19 cellular contexts compared by ENCODE assay signal in the genomic region with DNA sequence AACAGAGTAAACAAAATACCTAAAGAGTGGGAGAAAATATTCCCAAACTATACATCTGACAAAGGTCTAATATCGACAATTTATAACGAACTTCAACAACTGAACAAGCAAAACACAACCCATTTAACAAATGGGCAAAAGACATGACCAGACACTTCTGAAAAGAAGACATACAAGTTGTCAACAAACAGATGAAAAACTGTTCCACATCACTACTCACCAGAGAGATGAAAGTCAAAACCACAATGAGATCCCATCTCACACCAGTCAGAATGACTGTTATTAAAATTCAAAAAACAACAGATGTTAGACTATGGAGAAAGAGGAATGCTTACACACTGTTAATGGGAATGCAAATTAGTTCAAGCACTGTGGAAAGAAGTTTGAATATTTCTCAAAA.
DNase-seq lines count a peak whose midpoint lies in the region; ATAC-seq, FAIRE-seq and TF ChIP-seq lines count a peak whose summit lies in the region.
"Had no signal": no experiment of that assay in that cellular context is flagged by ENCODE, and none has a peak within 500 bp of the region (broad histone marks: within the 10 kb centered on the region; RNA-seq: fewer than 3 reads in every experiment).

No MANE protein-coding gene starts in this region.

- peak; percentile 42 for ATAC-seq in HG03469 (IDR thresholded peaks at IDR 0.05; ENCODE audit: unreplicated experiment)

- DNase-seq in GM19239 (ENCODE audit: insufficient read length, low spot score) (no peak), NCI-H526 treated with DMSO at 0.1 percent for 48 hours (lab: John Stamatoyannopoulos, UW) (peak; percentile 78), SIG-M5 (lab: John Stamatoyannopoulos, UW) (no peak), Caco-2 (no peak), glutamatergic neuron (no peak), NCI-H1105 (lab: John Stamatoyannopoulos, UW) (no peak)
- DNase-seq: ACHN; Calu3; CD4-positive, alpha-beta memory T cell; DMS53; DND-41; H9 had no signal

- no peaks in the 10 kb centered on the region for H3K36me3 Mint-ChIP-seq in Caco-2 (ENCODE audit: insufficient read depth, unreplicated experiment)
- H3K36me3 Mint-ChIP-seq in glutamatergic neuron (ENCODE audit: unreplicated experiment) = no peaks in the 10 kb centered on the region
- H3K36me3 Mint-ChIP-seq: CD14-positive monocyte; CD4-positive, alpha-beta memory T cell had no signal

- CTCF ChIA-PET in Caco-2 (lab: Charles Lee) = no interaction called here

- POLR2A ChIA-PET in Caco-2 (lab: Charles Lee) = no interaction called here

- H3K27me3 Mint-ChIP-seq in Caco-2 (ENCODE audit: insufficient read depth, unreplicated experiment) = no peaks in the 10 kb centered on the region
- no peaks in the 10 kb centered on the region for H3K27me3 Mint-ChIP-seq in glutamatergic neuron (ENCODE audit: unreplicated experiment)
- H3K27me3 Mint-ChIP-seq: CD4-positive, alpha-beta memory T cell had no signal

- no peak for TF ChIP-seq CTCF in Caco-2 (IDR thresholded peaks at IDR 0.05; ENCODE audit: insufficient read depth in 1 of 2, low read depth in 1 of 2, low read length in 1 of 2, severe bottlenecking in 1 of 2, unreplicated experiment in 1 of 2)
- no peak for TF ChIP-seq CTCF in glutamatergic neuron (IDR thresholded peaks at IDR 0.05; ENCODE audit: partially characterized antibody, unreplicated experiment)

- no peaks in the 10 kb centered on the region for H3K27me3 ChIP-seq in Caco-2 (replicated peaks; ENCODE audit: control insufficient read depth, insufficient read depth, low read length)

- H3K9me3 Mint-ChIP-seq in Caco-2 (ENCODE audit: unreplicated experiment) (no peaks in the 10 kb centered on the region), glutamatergic neuron (ENCODE audit: unreplicated experiment) (peaks cover 2% of the 10 kb centered on the region)
- H3K9me3 Mint-ChIP-seq: H9 had no signal

- no peak overlapping the region for H3K4me3 ChIP-seq in Caco-2 (ENCODE audit: low read depth, low read length)

- H3K27ac Mint-ChIP-seq in Caco-2 (ENCODE audit: unreplicated experiment) (no peak overlapping the region), glutamatergic neuron (ENCODE audit: unreplicated experiment) (no peak overlapping the region)
- H3K27ac Mint-ChIP-seq: CD14-positive monocyte; CD4-positive, alpha-beta memory T cell; H9 had no signal

- FAIRE-seq in GM19239 (lab: Jason Lieb, UNC) = peak; percentile 11
- FAIRE-seq: A204.1, G401.6, GM12892, GM18507, H1 had no signal

- H3K4me3 Mint-ChIP-seq in Caco-2 (ENCODE audit: unreplicated experiment) = no peak overlapping the region
- H3K4me3 Mint-ChIP-seq in glutamatergic neuron (ENCODE audit: unreplicated experiment) = no peak overlapping the region
- H3K4me3 Mint-ChIP-seq: CD14-positive monocyte; CD4-positive, alpha-beta memory T cell; H9 had no signal

- no peaks in the 10 kb centered on the region for H3K36me3 ChIP-seq in Caco-2 (ENCODE audit: control insufficient read depth, insufficient read depth, low read length)

- intact Hi-C loops in Caco-2 (cut with micrococcal nuclease; ENCODE audit: unreplicated experiment) = no loop called here

- H3K9me3 ChIP-seq in Caco-2 = no peaks in the 10 kb centered on the region

- H3K4me1 ChIP-seq in Caco-2 = peaks cover 14% of the 10 kb centered on the region

- BruUV-seq in Caco-2 (replicated peaks; lab: Mats Ljungman, UMichigan) = no TSS peak

- H3K4me1 Mint-ChIP-seq in Caco-2 (ENCODE audit: low read depth, unreplicated experiment) (peaks cover 6% of the 10 kb centered on the region), glutamatergic neuron (ENCODE audit: low read depth, unreplicated experiment) (no peaks in the 10 kb centered on the region)
- H3K4me1 Mint-ChIP-seq: CD14-positive monocyte; CD4-positive, alpha-beta memory T cell; H9 had no signal
